10 cellular contexts compared by ENCODE assay signal in genomic region chr10:133309720-133310398, GRCh38. TPM values are rescaled to one million over a fixed set of nuclear protein-coding genes. Genes with fewer than 3 reads are reported as not detected.
DNase-seq lines count a peak whose midpoint lies in the region; ATAC-seq and TF ChIP-seq lines count a peak whose summit lies in the region.
"Had no signal": no experiment of that assay in that cellular context is flagged by ENCODE, and none has a peak within 500 bp of the region (broad histone marks: within the 10 kb centered on the region; RNA-seq: fewer than 3 reads in every experiment).

No MANE protein-coding gene starts in this region.

- peak overlapping the region; percentile 26 for H3K27ac Mint-ChIP-seq in activated CD4-positive, alpha-beta memory T cell treated with anti-CD3 and anti-CD28 coated beads, Interleukin-2, amount 10 ng/mL, durations not matched to agents 7 days and 5 days

- no peaks in the 10 kb centered on the region for H3K27me3 Mint-ChIP-seq in activated CD4-positive, alpha-beta memory T cell treated with anti-CD3 and anti-CD28 coated beads, Interleukin-2, amount 10 ng/mL, durations not matched to agents 7 days and 5 days

- no peak overlapping the region for H3K4me3 ChIP-seq in left ventricle myocardium inferior
- H3K4me3 ChIP-seq in right atrium auricular region, result no peak overlapping the region
- peak overlapping the region; percentile 27 to 95 (median 35) for H3K4me3 ChIP-seq in right lobe of liver
- H3K4me3 ChIP-seq in uterus, result no peak overlapping the region

- H3K36me3 Mint-ChIP-seq in activated CD4-positive, alpha-beta memory T cell treated with anti-CD3 and anti-CD28 coated beads, Interleukin-2, amount 10 ng/mL, durations not matched to agents 7 days and 5 days (ENCODE audit: low read depth), result peaks cover 23% of the 10 kb centered on the region

- DNase-seq in left ventricle myocardium inferior (peak; percentile 33), right atrium auricular region (ENCODE audit: low spot score) (no peak), right lobe of liver (peak; percentile 82 to 94 (median 89)), uterus (peak; percentile 49 to 51)
- no peak for DNase-seq in activated CD4-positive, alpha-beta memory T cell treated with anti-CD3 and anti-CD28 coated beads, Interleukin-2, amount 10 ng/mL, durations not matched to agents 7 days and 5 days
- no peak for DNase-seq in activated CD8-positive, alpha-beta memory T cell treated with anti-CD3 and anti-CD28 coated beads, Interleukin-2, amount 50 U/mL, for 4 hours

- 56% methylated on average over 27 of the region's 33 CpGs for WGBS in right lobe of liver (ENCODE audit: insufficient coverage, low coverage, low lambda C conversion rate, missing lambda C conversion rate)

- H3K36me3 ChIP-seq in left ventricle myocardium inferior (peaks cover 31% of the 10 kb centered on the region), right atrium auricular region (no peaks in the 10 kb centered on the region), right lobe of liver (peaks cover 0 to 16% (median 6%) of the 10 kb centered on the region in 4 donors), uterus (no peaks in the 10 kb centered on the region)

- H3K4me1 Mint-ChIP-seq in activated CD4-positive, alpha-beta memory T cell treated with anti-CD3 and anti-CD28 coated beads, Interleukin-2, amount 10 ng/mL, durations not matched to agents 7 days and 5 days, result peaks cover 24% of the 10 kb centered on the region

- H3K4me1 ChIP-seq in left ventricle myocardium inferior, result peaks cover 48% of the 10 kb centered on the region
- H3K4me1 ChIP-seq in right atrium auricular region, result peaks cover 0 to 34% of the 10 kb centered on the region in 2 donors
- peaks cover 0 to 33% (median 9%) of the 10 kb centered on the region in 4 donors for H3K4me1 ChIP-seq in right lobe of liver
- peaks cover 5 to 13% of the 10 kb centered on the region in 2 donors for H3K4me1 ChIP-seq in uterus

- ATAC-seq in right lobe of liver, result peak; percentile 30 to 39 (median 36)
- ATAC-seq in HG03354 (IDR thresholded peaks at IDR 0.05; ENCODE audit: poor library complexity, severe bottlenecking, unreplicated experiment), result no peak
- ATAC-seq in HG02852 (IDR thresholded peaks at IDR 0.05; ENCODE audit: unreplicated experiment), result no peak

- POLR2A ChIA-PET in activated CD4-positive, alpha-beta memory T cell treated with anti-CD3 and anti-CD28 coated beads, Interleukin-2, amount 10 ng/mL, durations not matched to agents 7 days and 5 days (lab: Charles Lee), result no interaction called here

- H3K9me3 ChIP-seq in left ventricle myocardium inferior (replicated peaks) (no peaks in the 10 kb centered on the region), right atrium auricular region (no peaks in the 10 kb centered on the region), right lobe of liver (no peaks in the 10 kb centered on the region), uterus (no peaks in the 10 kb centered on the region)
- H3K9me3 ChIP-seq: thoracic aorta had no signal

- H3K27ac ChIP-seq in left ventricle myocardium inferior (replicated peaks), result peak overlapping the region; percentile 100
- peak overlapping the region in 1 of 2 donors; percentile 93 for H3K27ac ChIP-seq in right atrium auricular region
- no peak overlapping the region for H3K27ac ChIP-seq in right lobe of liver
- H3K27ac ChIP-seq in uterus, result peak overlapping the region in 1 of 2 donors; percentile 97

- no peak for TF ChIP-seq CTCF in left ventricle myocardium inferior (IDR thresholded peaks at IDR 0.05; ENCODE audit: borderline replicate concordance)
- TF ChIP-seq CTCF in right atrium auricular region (IDR thresholded peaks at IDR 0.05), result no peak
- TF ChIP-seq CTCF in right lobe of liver (IDR thresholded peaks at IDR 0.05), result no peak
- TF ChIP-seq CTCF in uterus (IDR thresholded peaks at IDR 0.05), result no peak

- intact Hi-C loops in left ventricle myocardium inferior (cut with micrococcal nuclease) (no loop called here), right lobe of liver (cut with DNase I) (no loop called here), uterus (cut with DNase I; ENCODE audit: low total_unique reads) (no loop called here)

- peak overlapping the region; percentile 66 for H3K4me3 Mint-ChIP-seq in activated CD4-positive, alpha-beta memory T cell treated with anti-CD3 and anti-CD28 coated beads, Interleukin-2, amount 10 ng/mL, durations not matched to agents 7 days and 5 days

- TF ChIP-seq POLR2A in right lobe of liver (IDR thresholded peaks at IDR 0.05) (no peak), uterus (IDR thresholded peaks at IDR 0.05) (no peak)

- H3K9me3 Mint-ChIP-seq in activated CD4-positive, alpha-beta memory T cell treated with anti-CD3 and anti-CD28 coated beads, Interleukin-2, amount 10 ng/mL, durations not matched to agents 7 days and 5 days, result no peaks in the 10 kb centered on the region

- H3K27me3 ChIP-seq in left ventricle myocardium inferior (ENCODE audit: low read depth) (no peaks in the 10 kb centered on the region), right atrium auricular region (no peaks in the 10 kb centered on the region), right lobe of liver (no peaks in the 10 kb centered on the region), uterus (no peaks in the 10 kb centered on the region)

- CTCF ChIA-PET in activated CD4-positive, alpha-beta memory T cell treated with anti-CD3 and anti-CD28 coated beads, Interleukin-2, amount 10 ng/mL, durations not matched to agents 7 days and 5 days (lab: Charles Lee), result no interaction called here

RNA-seq across cellular contexts. Expression of gene ZNF511, which starts 1.1 kb away (rescaled TPM):
- total RNA-seq in left ventricle myocardium inferior (40.5 TPM), right atrium auricular region (10 to 100 TPM; 28.1 to 31.9 TPM), right lobe of liver (10 to 100 TPM; 17.4 to 30.2 (median 25.9) TPM), uterus (10 to 100 TPM; 23.1 to 45.5 (median 30.0) TPM)
- total RNA-seq in activated CD4-positive, alpha-beta memory T cell treated with anti-CD3 and anti-CD28 coated beads, Interleukin-2, amount 10 ng/mL, durations not matched to agents 7 days and 5 days, result 10 to 100 TPM; 45.7 to 52.7 TPM

RNA-seq across cellular contexts. Expression of gene TUBGCP2, which starts 1.2 kb away (rescaled TPM):
- total RNA-seq in left ventricle myocardium inferior (38.9 TPM), right atrium auricular region (10 to 100 TPM; 22.1 to 30.4 TPM), right lobe of liver (10 to 100 TPM; 19.6 to 30.0 (median 25.6) TPM), uterus (10 to 100 TPM; 26.8 to 61.9 (median 44.4) TPM)
- total RNA-seq in activated CD4-positive, alpha-beta memory T cell treated with anti-CD3 and anti-CD28 coated beads, Interleukin-2, amount 10 ng/mL, durations not matched to agents 7 days and 5 days, result 10 to 100 TPM; 52.3 to 58.2 TPM

RNA-seq across cellular contexts. Expression of gene CALY, which starts 26.8 kb away (rescaled TPM):
- total RNA-seq in left ventricle myocardium inferior, result not detected
- under 1 TPM in 1 of 2 donors, not detected in 1; 0.98 TPM for total RNA-seq in right atrium auricular region
- not detected for total RNA-seq in activated CD4-positive, alpha-beta memory T cell treated with anti-CD3 and anti-CD28 coated beads, Interleukin-2, amount 10 ng/mL, durations not matched to agents 7 days and 5 days
- total RNA-seq in right lobe of liver, result not detected
- under 1 TPM in 1 of 4 donors, not detected in 3; 0.69 TPM for total RNA-seq in uterus
- total RNA-seq: bronchial epithelial cell, thoracic aorta had no signal

RNA-seq across cellular contexts. Expression of gene ADAM8, which starts 33.2 kb away (rescaled TPM):
- total RNA-seq in left ventricle myocardium inferior (1.4 TPM), right atrium auricular region (1 to 10 TPM in 1 of 2 donors, under 1 TPM in 1; 0.82 to 1.5 TPM), right lobe of liver (1 to 10 TPM; 2.6 to 8.8 (median 5.2) TPM), uterus (1 to 10 TPM in 3 of 4 donors, not detected in 1; 5.1 to 7.6 (median 5.9) TPM)
- 100 to 1,000 TPM; 206 to 207 TPM for total RNA-seq in activated CD4-positive, alpha-beta memory T cell treated with anti-CD3 and anti-CD28 coated beads, Interleukin-2, amount 10 ng/mL, durations not matched to agents 7 days and 5 days

RNA-seq across cellular contexts. Expression of gene PRAP1, which starts 37.3 kb away (rescaled TPM):
- total RNA-seq in left ventricle myocardium inferior (not detected), right atrium auricular region (not detected), right lobe of liver (100 to 1,000 TPM; 177 to 522 (median 298) TPM), uterus (not detected)
- total RNA-seq in activated CD4-positive, alpha-beta memory T cell treated with anti-CD3 and anti-CD28 coated beads, Interleukin-2, amount 10 ng/mL, durations not matched to agents 7 days and 5 days, result not detected
- total RNA-seq: bronchial epithelial cell, thoracic aorta had no signal

Comparison
In these comparisons a context has a peak if more than half of its experiments do, and no peak if none do; other contexts are left out.
1. DNase-seq: peak in left ventricle myocardium inferior (single experiment), right lobe of liver (3 of 3) and uterus (2 of 2); none in right atrium auricular region (single experiment), activated CD4-positive, alpha-beta memory T cell treated with anti-CD3 and anti-CD28 coated beads, Interleukin-2, amount 10 ng/mL, durations not matched to agents 7 days and 5 days (single experiment) and activated CD8-positive, alpha-beta memory T cell treated with anti-CD3 and anti-CD28 coated beads, Interleukin-2, amount 50 U/mL, for 4 hours (single experiment).
2. H3K4me3 ChIP-seq: peak in right lobe of liver (3 of 3); none in left ventricle myocardium inferior (single experiment), right atrium auricular region (0 of 2) and uterus (0 of 2).
3. ATAC-seq: peak in right lobe of liver (4 of 4); none in HG03354 (single experiment) and HG02852 (single experiment).